ENCODE assay signal across 8 cellular contexts in genomic region chr15:94412979-94413741, GRCh38.
DNase-seq lines count a peak whose midpoint lies in the region; ATAC-seq and TF ChIP-seq lines count a peak whose summit lies in the region.

No MANE protein-coding gene starts in this region.

- no peaks in the 10 kb centered on the region for H3K9me3 Mint-ChIP-seq in activated T-cell treated with anti-CD3 and anti-CD28 coated beads, Interleukin-2, amount 50 U/mL, for 72 hours

- no peak overlapping the region for H3K4me3 Mint-ChIP-seq in activated T-cell treated with anti-CD3 and anti-CD28 coated beads, Interleukin-2, amount 50 U/mL, for 72 hours

- in situ Hi-C loops in T47D (cut with HindIII; ENCODE audit: low pct_unique_long_range_greater_than_20kb, low sequenced_read_pairs), result no loop called here
- in situ Hi-C loops in G401 (cut with HindIII; ENCODE audit: low sequenced_read_pairs), result no loop called here

- TF ChIP-seq POLR2A in NB4 (IDR thresholded peaks at IDR 0.05; ENCODE audit: extremely low read depth, insufficient read length), result no peak

- peaks cover 12% of the 10 kb centered on the region for H3K4me1 ChIP-seq in mucosa of descending colon (ENCODE audit: low read depth)

- H3K4me3 ChIP-seq in AG10803 (ENCODE audit: low read length) (no peak overlapping the region), NB4 (ENCODE audit: low read depth, low read length) (no peak overlapping the region), mucosa of descending colon (no peak overlapping the region)

- TF ChIP-seq CTCF in AG10803 (conservative IDR thresholded peaks at IDR 0.05; ENCODE audit: low read length) (peak; percentile 44), NB4 (IDR thresholded peaks at IDR 0.05; ENCODE audit: low read depth, low read length) (no peak), mucosa of descending colon (IDR thresholded peaks at IDR 0.05) (no peak)

- peak; percentile 48 for ATAC-seq in GM19455 (IDR thresholded peaks at IDR 0.05; ENCODE audit: unreplicated experiment)
- peak; percentile 96 for ATAC-seq in mucosa of descending colon
- ATAC-seq in activated T-cell treated with anti-CD3 and anti-CD28 coated beads, Interleukin-2, amount 50 U/mL, for 72 hours (replicated peaks in 1 of 2), result no peak

- H3K4me1 Mint-ChIP-seq in activated T-cell treated with anti-CD3 and anti-CD28 coated beads, Interleukin-2, amount 50 U/mL, for 72 hours (ENCODE audit: low read depth), result no peaks in the 10 kb centered on the region

- H3K36me3 ChIP-seq in mucosa of descending colon (ENCODE audit: low read depth), result no peaks in the 10 kb centered on the region

- H3K27me3 Mint-ChIP-seq in activated T-cell treated with anti-CD3 and anti-CD28 coated beads, Interleukin-2, amount 50 U/mL, for 72 hours (ENCODE audit: low read depth), result no peaks in the 10 kb centered on the region

- peak; percentile 16 for DNase-seq in AG10803 (ENCODE audit: low read depth)
- peak; percentile 48 for DNase-seq in NB4 (ENCODE audit: low read depth)
- peak; percentile 4 to 36 for DNase-seq in T47D (ENCODE audit: low read depth in 1 of 2, low spot score in 1 of 2)
- DNase-seq in mucosa of descending colon, result peak in 1 of 3 donors; percentile 88
- DNase-seq in stimulated activated CD4-positive, alpha-beta T cell treated with anti-CD3 and anti-CD28 coated beads, Interleukin-4, amount 100 ng/mL, for 24 hours, result no peak
- no peak for DNase-seq in activated T-cell treated with anti-CD3 and anti-CD28 coated beads, Interleukin-2, amount 50 U/mL, for 72 hours
- DNase-seq in G401 (ENCODE audit: low spot score), result no peak

- H3K9me3 ChIP-seq in mucosa of descending colon, result no peaks in the 10 kb centered on the region

- intact Hi-C loops in mucosa of descending colon (cut with DNase I, micrococcal nuclease), result no loop called here

- H3K27ac Mint-ChIP-seq in activated T-cell treated with anti-CD3 and anti-CD28 coated beads, Interleukin-2, amount 50 U/mL, for 72 hours, result no peak overlapping the region

- H3K36me3 Mint-ChIP-seq in activated T-cell treated with anti-CD3 and anti-CD28 coated beads, Interleukin-2, amount 50 U/mL, for 72 hours (ENCODE audit: insufficient read depth in 2 of 2), result peaks cover 0 to 2% of the 10 kb centered on the region in 2 donors

Comparison
In these comparisons a context has a peak if more than half of its experiments do, and no peak if none do; other contexts are left out.
1. DNase-seq: peak in AG10803 (single experiment), NB4 (single experiment) and T47D (2 of 2); none in stimulated activated CD4-positive, alpha-beta T cell treated with anti-CD3 and anti-CD28 coated beads, Interleukin-4, amount 100 ng/mL, for 24 hours (single experiment), activated T-cell treated with anti-CD3 and anti-CD28 coated beads, Interleukin-2, amount 50 U/mL, for 72 hours (0 of 2) and G401 (single experiment).
2. ATAC-seq: peak in GM19455 (single experiment) and mucosa of descending colon (single experiment); none in activated T-cell treated with anti-CD3 and anti-CD28 coated beads, Interleukin-2, amount 50 U/mL, for 72 hours (0 of 2).